Comparison of ENCODE assay signal across 1 cellular context in genomic region chr7:151010307-151011096, GRCh38.
A peak's percentile ranks its signal among the peaks of the same experiment; 100 is the strongest.
TF ChIP-seq lines count a peak whose summit lies in the region.

No MANE protein-coding gene starts in this region.

TF ChIP-seq in HepG2, 621 proteins besides CTCF, POLR2A, EP300 and RAD21 (continues in another document):
- TF ChIP-seq PRMT3 (CRISPR knock-in tag; IDR thresholded peaks at IDR 0.05; ENCODE audit: borderline replicate concordance, low read depth) (no peak), YEATS2 (CRISPR knock-in tag; IDR thresholded peaks at IDR 0.05; ENCODE audit: borderline replicate concordance) (0 out of 2 replicates have a peak, but pooled peaks have one; percentile 24), TOE1 (CRISPR knock-in tag; IDR thresholded peaks at IDR 0.05) (no peak), PPARG (CRISPR knock-in tag; conservative IDR thresholded peaks at IDR 0.05) (0 out of 2 replicates have a peak, but pooled peaks have one; percentile 26), SALL2 (CRISPR knock-in tag; IDR thresholded peaks at IDR 0.05) (no peak), PATZ1 (CRISPR knock-in tag; IDR thresholded peaks at IDR 0.05) (peak; percentile 70; the same call in 1 of the 2 replicates), ZNF782 (CRISPR knock-in tag; IDR thresholded peaks at IDR 0.05; ENCODE audit: borderline replicate concordance) (0 out of 2 replicates have a peak, but pooled peaks have one; percentile 53), PLSCR1 (CRISPR knock-in tag; IDR thresholded peaks at IDR 0.05; ENCODE audit: borderline replicate concordance) (no peak), ZNF142 (CRISPR knock-in tag; IDR thresholded peaks at IDR 0.05) (0 out of 2 replicates have a peak, but pooled peaks have one; percentile 29), ZFP91 (CRISPR knock-in tag; IDR thresholded peaks at IDR 0.05; ENCODE audit: borderline replicate concordance) (peak; percentile 94), ZNF547 (CRISPR knock-in tag; IDR thresholded peaks at IDR 0.05) (0 out of 2 replicates have a peak, but pooled peaks have one; percentile 39), ATF7 (IDR thresholded peaks at IDR 0.05) (no peak), ATF7 (CRISPR knock-in tag; IDR thresholded peaks at IDR 0.05) (no peak), BORCS8-MEF2B (CRISPR knock-in tag; IDR thresholded peaks at IDR 0.05) (peak; percentile 66; the same call in 1 of the 2 replicates), SP4 (CRISPR knock-in tag; IDR thresholded peaks at IDR 0.05) (peak; percentile 41; the same call in 1 of the 2 replicates), NR1H2 (CRISPR knock-in tag; IDR thresholded peaks at IDR 0.05; ENCODE audit: borderline replicate concordance, low read depth) (0 out of 2 replicates have a peak, but pooled peaks have one; percentile 45), ZNF574 (CRISPR knock-in tag; IDR thresholded peaks at IDR 0.05) (0 out of 2 replicates have a peak, but pooled peaks have one; percentile 37), ZNF747 (CRISPR knock-in tag; IDR thresholded peaks at IDR 0.05; ENCODE audit: borderline replicate concordance) (peak; percentile 23; the same call in 1 of the 2 replicates), NFE2L1 (CRISPR knock-in tag; IDR thresholded peaks at IDR 0.05; ENCODE audit: borderline replicate concordance) (no peak), ZNF263 (CRISPR knock-in tag; IDR thresholded peaks at IDR 0.05) (peak; percentile 36; the same call in 1 of the 2 replicates), HNRNPLL (IDR thresholded peaks at IDR 0.05; ENCODE audit: low read depth, low read length, poor library complexity, severe bottlenecking) (peak; percentile 61), TAF1 (CRISPR knock-in tag; IDR thresholded peaks at IDR 0.05) (peak; percentile 44; the same call in 1 of the 2 replicates), JUNB (CRISPR knock-in tag; IDR thresholded peaks at IDR 0.05; ENCODE audit: borderline replicate concordance) (no peak), ZNF225 (CRISPR knock-in tag; IDR thresholded peaks at IDR 0.05) (no peak), KAT8 (CRISPR knock-in tag; IDR thresholded peaks at IDR 0.05) (0 out of 2 replicates have a peak, but pooled peaks have one; percentile 24), SAP130 (CRISPR knock-in tag; IDR thresholded peaks at IDR 0.05; ENCODE audit: low read depth) (peak; percentile 60), SYNCRIP (IDR thresholded peaks at IDR 0.05; ENCODE audit: insufficient read depth, low read depth, low read length) (no peak), MED1 (CRISPR knock-in tag; IDR thresholded peaks at IDR 0.05) (peak; percentile 45), NFKB2 (CRISPR knock-in tag; IDR thresholded peaks at IDR 0.05; ENCODE audit: borderline replicate concordance) (peak; percentile 36; the same call in 1 of the 2 replicates), SALL1 (CRISPR knock-in tag; IDR thresholded peaks at IDR 0.05) (peak; percentile 60), NR2F6 (IDR thresholded peaks at IDR 0.05) (peak; percentile 10; the same call in 1 of the 2 replicates), NR2F6 (CRISPR knock-in tag; IDR thresholded peaks at IDR 0.05) (no peak), HNRNPL (IDR thresholded peaks at IDR 0.05; ENCODE audit: low read depth, low read length) (0 out of 2 replicates have a peak, but pooled peaks have one; percentile 60), ZNF768 (CRISPR knock-in tag; IDR thresholded peaks at IDR 0.05) (0 out of 2 replicates have a peak, but pooled peaks have one; percentile 20), SATB2 (CRISPR knock-in tag; IDR thresholded peaks at IDR 0.05) (no peak), MXD4 (CRISPR knock-in tag; IDR thresholded peaks at IDR 0.05) (peak; percentile 50; the same call in 1 of the 2 replicates), ZNF564 (CRISPR knock-in tag; IDR thresholded peaks at IDR 0.05) (peak; percentile 55; the same call in 1 of the 2 replicates), ZNF777 (CRISPR knock-in tag; IDR thresholded peaks at IDR 0.05) (peak; percentile 83), ZFYVE20 (CRISPR knock-in tag; IDR thresholded peaks at IDR 0.05; ENCODE audit: borderline replicate concordance, low read depth) (no peak)
- TF ChIP-seq, protein P1, sequence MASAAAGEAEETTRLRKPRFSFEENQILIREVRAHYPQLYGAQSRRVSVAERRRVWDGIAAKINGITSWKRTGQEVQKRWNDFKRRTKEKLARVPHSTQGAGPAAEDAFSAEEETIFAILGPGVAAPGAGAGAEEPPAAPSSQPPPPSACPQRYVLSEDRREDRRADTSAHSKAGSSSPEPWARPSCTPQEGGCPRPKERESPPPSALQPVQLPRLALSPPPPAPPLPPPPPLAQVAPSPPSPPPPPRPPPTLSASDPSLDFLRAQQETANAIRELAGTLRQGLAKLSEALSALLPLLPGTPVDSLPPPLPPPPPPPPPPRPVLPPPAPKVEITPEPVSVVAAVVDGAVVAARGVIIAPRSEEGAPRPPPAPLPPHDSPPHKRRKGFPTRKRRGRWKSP (CRISPR knock-in tag; IDR thresholded peaks at IDR 0.05) = 0 out of 2 replicates have a peak, but pooled peaks have one; percentile 50
- TF ChIP-seq, protein P2, sequence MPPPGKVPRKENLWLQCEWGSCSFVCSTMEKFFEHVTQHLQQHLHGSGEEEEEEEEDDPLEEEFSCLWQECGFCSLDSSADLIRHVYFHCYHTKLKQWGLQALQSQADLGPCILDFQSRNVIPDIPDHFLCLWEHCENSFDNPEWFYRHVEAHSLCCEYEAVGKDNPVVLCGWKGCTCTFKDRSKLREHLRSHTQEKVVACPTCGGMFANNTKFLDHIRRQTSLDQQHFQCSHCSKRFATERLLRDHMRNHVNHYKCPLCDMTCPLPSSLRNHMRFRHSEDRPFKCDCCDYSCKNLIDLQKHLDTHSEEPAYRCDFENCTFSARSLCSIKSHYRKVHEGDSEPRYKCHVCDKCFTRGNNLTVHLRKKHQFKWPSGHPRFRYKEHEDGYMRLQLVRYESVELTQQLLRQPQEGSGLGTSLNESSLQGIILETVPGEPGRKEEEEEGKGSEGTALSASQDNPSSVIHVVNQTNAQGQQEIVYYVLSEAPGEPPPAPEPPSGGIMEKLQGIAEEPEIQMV (CRISPR knock-in tag; IDR thresholded peaks at IDR 0.05; ENCODE audit: low read depth) = peak; percentile 19; the same call in 1 of the 2 replicates
- TF ChIP-seq, protein P3, sequence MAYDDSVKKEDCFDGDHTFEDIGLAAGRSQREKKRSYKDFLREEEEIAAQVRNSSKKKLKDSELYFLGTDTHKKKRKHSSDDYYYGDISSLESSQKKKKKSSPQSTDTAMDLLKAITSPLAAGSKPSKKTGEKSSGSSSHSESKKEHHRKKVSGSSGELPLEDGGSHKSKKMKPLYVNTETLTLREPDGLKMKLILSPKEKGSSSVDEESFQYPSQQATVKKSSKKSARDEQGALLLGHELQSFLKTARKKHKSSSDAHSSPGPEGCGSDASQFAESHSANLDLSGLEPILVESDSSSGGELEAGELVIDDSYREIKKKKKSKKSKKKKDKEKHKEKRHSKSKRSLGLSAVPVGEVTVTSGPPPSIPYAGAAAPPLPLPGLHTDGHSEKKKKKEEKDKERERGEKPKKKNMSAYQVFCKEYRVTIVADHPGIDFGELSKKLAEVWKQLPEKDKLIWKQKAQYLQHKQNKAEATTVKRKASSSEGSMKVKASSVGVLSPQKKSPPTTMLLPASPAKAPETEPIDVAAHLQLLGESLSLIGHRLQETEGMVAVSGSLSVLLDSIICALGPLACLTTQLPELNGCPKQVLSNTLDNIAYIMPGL (CRISPR knock-in tag; IDR thresholded peaks at IDR 0.05; ENCODE audit: borderline replicate concordance in 1 of 2, low read depth in 1 of 2) = 0 out of 4 replicates have a peak, but pooled peaks of 1 of the 2 experiments have one; percentile 43
